Comparison of ENCODE assay signal across 8 cellular contexts in genomic region chr12:724194-724855, GRCh38. TPM values are rescaled to one million over a fixed set of nuclear protein-coding genes. Genes with fewer than 3 reads are reported as not detected.
DNase-seq lines count a peak whose midpoint lies in the region; ATAC-seq, FAIRE-seq and TF ChIP-seq lines count a peak whose summit lies in the region.

No MANE protein-coding gene starts in this region.

- CTCF ChIA-PET in activated CD8-positive, alpha-beta T cell treated with anti-CD3 and anti-CD28 coated beads for 36 hours (lab: Charles Lee) = interaction anchor here (1.0 to 1.4 kb wide), 3 partner anchors 11 to 26 kb away, joined by 3 to 7 read pairs (median 4); no protein-coding TSS in a partner anchor

- TF ChIP-seq CTCF in activated CD8-positive, alpha-beta T cell treated with anti-CD3 and anti-CD28 coated beads for 36 hours (IDR thresholded peaks at IDR 0.05) = no peak
- no peak for TF ChIP-seq CTCF in mucosa of descending colon (IDR thresholded peaks at IDR 0.05)

- no peaks in the 10 kb centered on the region for H3K4me1 ChIP-seq in mucosa of descending colon (ENCODE audit: low read depth)

- no peak for TF ChIP-seq POLR2A in GM12892 (IDR thresholded peaks at IDR 0.05; ENCODE audit: low read depth, low read length)

- DNase-seq in GM12892 (ENCODE audit: insufficient read length) (no peak), LHCN-M2 (ENCODE audit: low read depth) (peak; percentile 59), mucosa of descending colon (no peak), NCI-H1694 treated with DMSO at 0.1 percent for 48 hours (lab: John Stamatoyannopoulos, UW) (no peak)
- peak; percentile 59 for DNase-seq in activated CD8-positive, alpha-beta T cell treated with anti-CD3 and anti-CD28 coated beads for 36 hours

- H3K4me3 Mint-ChIP-seq in activated CD8-positive, alpha-beta T cell treated with anti-CD3 and anti-CD28 coated beads for 36 hours = peak overlapping the region; percentile 28

- H3K4me3 ChIP-seq in mucosa of descending colon = no peak overlapping the region

- peak; percentile 46 for FAIRE-seq in GM12892 (lab: Jason Lieb, UNC)

- no peaks in the 10 kb centered on the region for H3K9me3 ChIP-seq in mucosa of descending colon

- peak overlapping the region; percentile 90 for H3K27ac Mint-ChIP-seq in activated CD8-positive, alpha-beta T cell treated with anti-CD3 and anti-CD28 coated beads for 36 hours

- H3K36me3 Mint-ChIP-seq in activated CD8-positive, alpha-beta T cell treated with anti-CD3 and anti-CD28 coated beads for 36 hours (ENCODE audit: low read depth) = peaks cover 6% of the 10 kb centered on the region

- POLR2A ChIA-PET in activated CD8-positive, alpha-beta T cell treated with anti-CD3 and anti-CD28 coated beads for 36 hours (lab: Charles Lee) = interaction anchor here (0.8 to 1.9 kb wide), 4 partner anchors 13 to 61 kb away, joined by 3 to 4 read pairs (median 4); partner anchors contain the start of gene NINJ2

- H3K9me3 Mint-ChIP-seq in activated CD8-positive, alpha-beta T cell treated with anti-CD3 and anti-CD28 coated beads for 36 hours = peaks cover 2% of the 10 kb centered on the region

- ATAC-seq in activated CD8-positive, alpha-beta T cell treated with anti-CD3 and anti-CD28 coated beads for 36 hours = peak; percentile 74
- peak; percentile 74 for ATAC-seq in mucosa of descending colon
- no peak for ATAC-seq in GM21529 (IDR thresholded peaks at IDR 0.05; ENCODE audit: unreplicated experiment)
- no peak for ATAC-seq in HG02840 (IDR thresholded peaks at IDR 0.05; ENCODE audit: low FRiP score, unreplicated experiment)
- ATAC-seq in GM19467 (IDR thresholded peaks at IDR 0.05; ENCODE audit: unreplicated experiment) = no peak

- H3K36me3 ChIP-seq in mucosa of descending colon (ENCODE audit: low read depth) = no peaks in the 10 kb centered on the region

- peaks cover 71% of the 10 kb centered on the region for H3K4me1 Mint-ChIP-seq in activated CD8-positive, alpha-beta T cell treated with anti-CD3 and anti-CD28 coated beads for 36 hours (ENCODE audit: low read depth)

- H3K27me3 Mint-ChIP-seq in activated CD8-positive, alpha-beta T cell treated with anti-CD3 and anti-CD28 coated beads for 36 hours = no peaks in the 10 kb centered on the region

- intact Hi-C loops in activated CD8-positive, alpha-beta T cell treated with anti-CD3 and anti-CD28 coated beads for 36 hours (cut with micrococcal nuclease) = no loop called here
- intact Hi-C loops in mucosa of descending colon (cut with DNase I, micrococcal nuclease) = no loop called here

RNA-seq across cellular contexts. Expression of gene WNK1, which starts 28.1 kb away (rescaled TPM):
- 83.8 TPM for polyA plus RNA-seq in GM12892 (2012; ENCODE audit: missing spikeins)
- 72.2 and 83.0 TPM in 2 replicates for total RNA-seq in LHCN-M2 (2014; rRNA removed)
- polyA plus RNA-seq in LHCN-M2 (2012) = 52.6 TPM
- 100 to 1,000 TPM; 142 to 143 TPM for total RNA-seq in activated CD8-positive, alpha-beta T cell treated with anti-CD3 and anti-CD28 coated beads for 36 hours
- 100 to 1,000 TPM in 1 of 3 donors, 10 to 100 TPM in 2; 84.0 to 155 (median 85.5) TPM for total RNA-seq in mucosa of descending colon

Comparison
In these comparisons a context has a peak if more than half of its experiments do, and no peak if none do; other contexts are left out.
1. DNase-seq: peak in LHCN-M2 (single experiment) and activated CD8-positive, alpha-beta T cell treated with anti-CD3 and anti-CD28 coated beads for 36 hours (single experiment); none in GM12892 (single experiment), mucosa of descending colon (0 of 3) and NCI-H1694 treated with DMSO at 0.1 percent for 48 hours (single experiment).
2. ATAC-seq: peak in activated CD8-positive, alpha-beta T cell treated with anti-CD3 and anti-CD28 coated beads for 36 hours (single experiment) and mucosa of descending colon (single experiment); none in GM21529 (single experiment), HG02840 (single experiment) and GM19467 (single experiment).